10 cellular contexts compared by ENCODE assay signal in genomic region chr11:11884774-11885481, GRCh38. TPM values are rescaled to one million over a fixed set of nuclear protein-coding genes. Genes with fewer than 3 reads are reported as not detected.
DNase-seq lines count a peak whose midpoint lies in the region; ATAC-seq, FAIRE-seq and TF ChIP-seq lines count a peak whose summit lies in the region.
"Had no signal": no experiment of that assay in that cellular context is flagged by ENCODE, and none has a peak within 500 bp of the region (broad histone marks: within the 10 kb centered on the region; RNA-seq: fewer than 3 reads in every experiment).

No MANE protein-coding gene starts in this region.

- no peak overlapping the region for H3K27ac ChIP-seq in left lung
- H3K27ac ChIP-seq in esophagus muscularis mucosa (replicated peaks in 1 of 4), result no peak overlapping the region

- H3K4me1 ChIP-seq in left lung (peaks cover 0 to 15% of the 10 kb centered on the region in 2 donors), esophagus muscularis mucosa (peaks cover 10 to 37% (median 28%) of the 10 kb centered on the region in 4 donors)

- intact Hi-C loops in left lung (cut with DNase I) (no loop called here), esophagus muscularis mucosa (cut with DNase I) (no loop called here)

- TF ChIP-seq CTCF in left lung (IDR thresholded peaks at IDR 0.05), result no peak
- TF ChIP-seq CTCF in esophagus muscularis mucosa (IDR thresholded peaks at IDR 0.05), result no peak

- peak overlapping the region; percentile 46 for H3K27ac Mint-ChIP-seq in T-helper 2 cell treated with Interferon-gamma antibody and Interleukin-4, amounts not matched to agents 5 μg/mL and 100 μg/mL, for 36 hours

- H3K4me1 Mint-ChIP-seq in T-helper 2 cell treated with Interferon-gamma antibody and Interleukin-4, amounts not matched to agents 5 μg/mL and 100 μg/mL, for 36 hours (ENCODE audit: low read depth), result peaks cover 27% of the 10 kb centered on the region

- no peaks in the 10 kb centered on the region for H3K27me3 Mint-ChIP-seq in T-helper 2 cell treated with Interferon-gamma antibody and Interleukin-4, amounts not matched to agents 5 μg/mL and 100 μg/mL, for 36 hours (ENCODE audit: low read depth)

- FAIRE-seq in H54 (lab: Jason Lieb, UNC), result no peak
- FAIRE-seq: colon had no signal

- H3K9me3 ChIP-seq in left lung (no peaks in the 10 kb centered on the region), esophagus muscularis mucosa (no peaks in the 10 kb centered on the region)

- H3K36me3 ChIP-seq in left lung (peaks cover 0 to 40% of the 10 kb centered on the region in 2 donors), esophagus muscularis mucosa (peaks cover 19 to 37% (median 29%) of the 10 kb centered on the region in 4 donors)

- ATAC-seq in GM18498 (IDR thresholded peaks at IDR 0.05; ENCODE audit: unreplicated experiment) (peak; percentile 92), GM19438 (IDR thresholded peaks at IDR 0.05; ENCODE audit: low read depth, unreplicated experiment) (peak; percentile 90), HG03025 (IDR thresholded peaks at IDR 0.05; ENCODE audit: low FRiP score, unreplicated experiment) (peak; percentile 71), left lung (no peak)

- peak overlapping the region; percentile 39 for H3K4me3 Mint-ChIP-seq in T-helper 2 cell treated with Interferon-gamma antibody and Interleukin-4, amounts not matched to agents 5 μg/mL and 100 μg/mL, for 36 hours

- H3K36me3 Mint-ChIP-seq in T-helper 2 cell treated with Interferon-gamma antibody and Interleukin-4, amounts not matched to agents 5 μg/mL and 100 μg/mL, for 36 hours (ENCODE audit: low read depth), result peaks cover 50% of the 10 kb centered on the region

- 98% methylated on average over 7 of the region's 7 CpGs for WGBS in esophagus muscularis mucosa

- TF ChIP-seq POLR2A in H54 (IDR thresholded peaks at IDR 0.05; ENCODE audit: low read depth, low read length) (no peak), esophagus muscularis mucosa (IDR thresholded peaks at IDR 0.05; ENCODE audit: low read depth) (no peak)

- H3K27me3 ChIP-seq in left lung (no peaks in the 10 kb centered on the region), esophagus muscularis mucosa (no peaks in the 10 kb centered on the region)

- peaks cover 9% of the 10 kb centered on the region for H3K9me3 Mint-ChIP-seq in T-helper 2 cell treated with Interferon-gamma antibody and Interleukin-4, amounts not matched to agents 5 μg/mL and 100 μg/mL, for 36 hours

- H3K4me3 ChIP-seq in left lung (no peak overlapping the region), esophagus muscularis mucosa (no peak overlapping the region)

- DNase-seq in T-helper 2 cell treated with Interferon-gamma antibody and Interleukin-4, amounts not matched to agents 5 μg/mL and 100 μg/mL, for 36 hours (ENCODE audit: low spot score), result no peak
- DNase-seq in H54 (ENCODE audit: insufficient read length, low spot score) (no peak), left lung (no peak), DMS79 (lab: John Stamatoyannopoulos, UW) (no peak), esophagus muscularis mucosa (ENCODE audit: extremely low spot score) (no peak)
- DNase-seq: NCI-H1930 had no signal

- no peak for TF ChIP-seq EP300 in esophagus muscularis mucosa (IDR thresholded peaks at IDR 0.05)

RNA-seq across cellular contexts. Expression of gene USP47, which starts 43.2 kb away (rescaled TPM):
- total RNA-seq in left lung (10 to 100 TPM; 40.9 to 41.3 TPM), esophagus muscularis mucosa (100 to 1,000 TPM in 2 of 4 donors, 10 to 100 TPM in 2; 86.2 to 112 (median 96.5) TPM)
